ENCODE assay signal across 22 cellular contexts in genomic region chr9:99029083-99029482, GRCh38.
"Had no signal": no experiment of that assay in that cellular context is flagged by ENCODE, and none has a peak within 500 bp of the region (broad histone marks: within the 10 kb centered on the region; RNA-seq: fewer than 3 reads in every experiment).

No MANE protein-coding gene starts in this region.

- H3K27me3 ChIP-seq: suprapubic skin, upper lobe of right lung had no signal

- H3K27me3 Mint-ChIP-seq: natural killer cell treated with Interleukin-12 subunit alpha and Interleukin-12 subunit beta and Interleukin-15 and Interleukin-18, amount 100 ng/mL, for 72 hours had no signal

- H3K36me3 ChIP-seq: left lung, upper lobe of right lung had no signal

- H3K4me3 ChIP-seq: left lung, mucosa of descending colon, suprapubic skin, upper lobe of right lung had no signal

- ATAC-seq: left lung; mucosa of descending colon; right cardiac atrium; stimulated activated naive CD8-positive, alpha-beta T cell treated with anti-CD3 and anti-CD28 coated beads, Interleukin-15, Interleukin-2, amounts not matched to agents 100 U/mL and 50 U/mL, for 24 hours; upper lobe of right lung had no signal

- H3K27ac ChIP-seq: left lung, suprapubic skin, upper lobe of right lung had no signal

- H3K27ac Mint-ChIP-seq: activated CD4-positive, alpha-beta T cell treated with anti-CD3 and anti-CD28 coated beads, Interleukin-2, amount 10 ng/mL, durations not matched to agents 7 days and 5 days; activated T-helper 1 cell treated with anti-CD3 and anti-CD28 coated beads, Interleukin-12 subunit alpha, Interleukin-12 subunit beta, Interleukin-2, Interleukin-4 antibody, amounts not matched to agents 30 ng/mL and 10 ng/mL and 1 ng/mL, durations not matched to agents 14 hours and 24 hours and 36 hours; endodermal cell; progenitor cell of endocrine pancreas had no signal

- H3K4me3 Mint-ChIP-seq: activated CD4-positive, alpha-beta T cell treated with anti-CD3 and anti-CD28 coated beads, Interleukin-2, amount 10 ng/mL, durations not matched to agents 7 days and 5 days; activated T-helper 1 cell treated with anti-CD3 and anti-CD28 coated beads, Interleukin-12 subunit alpha, Interleukin-12 subunit beta, Interleukin-2, Interleukin-4 antibody, amounts not matched to agents 30 ng/mL and 10 ng/mL and 1 ng/mL, durations not matched to agents 14 hours and 24 hours and 36 hours; endodermal cell; natural killer cell treated with Interleukin-12 subunit alpha and Interleukin-12 subunit beta and Interleukin-15 and Interleukin-18, amount 100 ng/mL, for 72 hours had no signal

- DNase-seq: activated CD4-positive, alpha-beta T cell treated with anti-CD3 and anti-CD28 coated beads, Interleukin-2, amount 10 ng/mL, durations not matched to agents 7 days and 5 days; activated naive CD4-positive, alpha-beta T cell; anterior cingulate cortex; endodermal cell; erythroblast; hippocampal formation; kidney; left lung; mammary epithelial cell; mucosa of descending colon; occipital lobe; right cardiac atrium; small intestine; stimulated activated CD4-positive, alpha-beta T cell treated with anti-CD3 and anti-CD28 coated beads, Interleukin-4, amount 100 ng/mL, for 4 hours; stimulated activated CD8-positive, alpha-beta memory T cell treated with anti-CD3 and anti-CD28 coated beads, Interleukin-4, amount 100 ng/mL, for 48 hours; stimulated activated naive CD8-positive, alpha-beta T cell treated with anti-CD3 and anti-CD28 coated beads, Interleukin-15, Interleukin-2, amounts not matched to agents 100 U/mL and 50 U/mL, for 24 hours; SW 1271; upper lobe of right lung had no signal

- H3K9me3 ChIP-seq: left lung, mucosa of descending colon, suprapubic skin, upper lobe of right lung had no signal

- H3K9me3 Mint-ChIP-seq: activated CD4-positive, alpha-beta T cell treated with anti-CD3 and anti-CD28 coated beads, Interleukin-2, amount 10 ng/mL, durations not matched to agents 7 days and 5 days; activated T-helper 1 cell treated with anti-CD3 and anti-CD28 coated beads, Interleukin-12 subunit alpha, Interleukin-12 subunit beta, Interleukin-2, Interleukin-4 antibody, amounts not matched to agents 30 ng/mL and 10 ng/mL and 1 ng/mL, durations not matched to agents 14 hours and 24 hours and 36 hours; endodermal cell; natural killer cell treated with Interleukin-12 subunit alpha and Interleukin-12 subunit beta and Interleukin-15 and Interleukin-18, amount 100 ng/mL, for 72 hours had no signal

- H3K36me3 Mint-ChIP-seq: natural killer cell treated with Interleukin-12 subunit alpha and Interleukin-12 subunit beta and Interleukin-15 and Interleukin-18, amount 100 ng/mL, for 72 hours had no signal

- H3K4me1 ChIP-seq: suprapubic skin, upper lobe of right lung had no signal
